ENCODE assay signal across 8 cellular contexts in the genomic region with DNA sequence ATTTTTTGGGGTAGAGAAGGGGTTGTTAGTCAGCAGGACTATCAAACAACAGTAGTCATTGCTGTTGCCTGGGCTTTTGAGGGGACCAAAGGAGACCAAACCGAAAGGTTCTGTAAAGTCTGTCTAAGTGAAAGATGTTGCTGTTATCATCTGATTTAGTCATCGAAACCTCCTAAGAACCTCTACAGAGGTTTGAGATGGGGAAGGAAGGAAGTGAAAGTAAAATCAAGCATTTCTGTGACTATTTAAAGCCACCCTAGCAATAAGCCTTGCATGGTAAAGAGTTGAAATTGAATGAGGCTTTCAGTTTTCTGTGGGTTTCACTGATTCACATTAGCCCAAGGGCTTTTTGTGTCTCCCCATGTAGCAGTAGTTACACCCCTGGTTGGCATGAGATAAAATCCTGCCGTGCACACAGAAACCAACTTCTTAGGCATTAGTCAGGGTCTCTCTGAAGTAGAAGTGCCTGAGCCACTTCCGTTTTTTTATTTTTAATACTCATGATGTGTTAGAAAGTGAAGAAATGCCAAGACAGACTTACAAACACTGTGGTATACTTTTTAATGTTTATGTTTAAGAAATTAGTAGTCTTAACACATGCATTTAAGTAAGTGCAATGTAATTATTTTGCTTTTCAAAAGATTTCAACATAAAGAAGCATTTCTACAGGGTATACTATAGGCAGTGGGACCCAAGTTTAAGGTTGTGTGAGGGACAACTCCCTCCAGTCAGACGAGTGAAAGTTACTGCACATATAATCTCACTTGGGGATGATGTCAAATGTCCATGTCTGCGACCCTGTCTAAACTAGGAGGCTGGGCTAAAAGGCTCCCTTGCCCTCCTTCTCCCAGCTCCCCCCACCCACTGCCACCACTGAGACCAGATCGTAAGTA. TPM values are rescaled to one million over a fixed set of nuclear protein-coding genes. Genes with fewer than 3 reads are reported as not detected.
DNase-seq lines count a peak whose midpoint lies in the region; ATAC-seq and TF ChIP-seq lines count a peak whose summit lies in the region.

No MANE protein-coding gene starts in this region.

- H3K9me3 ChIP-seq in MG63, result no peaks in the 10 kb centered on the region

- no peaks in the 10 kb centered on the region for H3K27me3 ChIP-seq in MG63

- CTCF ChIA-PET in HEK293T (lab: Yijun Ruan, JAX), result no interaction called here

- H3K4me3 ChIP-seq in MG63, result peak overlapping the region; percentile 39

- POLR2A ChIA-PET in HEK293T (lab: Yijun Ruan, JAX), result no interaction called here

- ATAC-seq in GM21786 (IDR thresholded peaks at IDR 0.05; ENCODE audit: unreplicated experiment), result peak; percentile 92

- DNase-seq in ELR (ENCODE audit: low read depth) (peak; percentile 90), MG63 (peak; percentile 68), foreskin melanocyte (peak; percentile 97), HEK293T (ENCODE audit: extremely low spot score) (no peak), NCI-H128 (lab: John Stamatoyannopoulos, UW; ENCODE audit: unreplicated experiment) (no peak)
- peak; percentile 33 for DNase-seq in activated CD8-positive, alpha-beta memory T cell treated with anti-CD3 and anti-CD28 coated beads, Interleukin-2, amount 50 U/mL, for 24 hours (ENCODE audit: extremely low read depth)
- DNase-seq in stimulated activated CD4-positive, alpha-beta T cell treated with anti-CD3 and anti-CD28 coated beads, TNF-alpha, amount 100 ng/mL, for 1 hour (ENCODE audit: low read depth in 3 of 3, low spot score in 1 of 3), result peak in 2 of 3 donors; percentile 15 to 18

- no peaks in the 10 kb centered on the region for H3K36me3 ChIP-seq in MG63

TF ChIP-seq in HEK293T, 16 proteins besides CTCF, POLR2A, EP300 and RAD21:
- no peak for TF ChIP-seq ARNT (IDR thresholded peaks at IDR 0.05)
- no peak for TF ChIP-seq LEF1 (IDR thresholded peaks at IDR 0.05; ENCODE audit: borderline replicate concordance)
- TF ChIP-seq FOXA1 (IDR thresholded peaks at IDR 0.05), result no peak
- TF ChIP-seq SUZ12 (IDR thresholded peaks at IDR 0.05), result no peak
- TF ChIP-seq FOXM1 (IDR thresholded peaks at IDR 0.05; ENCODE audit: borderline replicate concordance), result no peak
- TF ChIP-seq TARDBP (IDR thresholded peaks at IDR 0.05), result no peak
- TF ChIP-seq NFRKB (IDR thresholded peaks at IDR 0.05), result no peak
- TF ChIP-seq HDGF (IDR thresholded peaks at IDR 0.05; ENCODE audit: borderline replicate concordance), result no peak
- TF ChIP-seq CTBP1 (IDR thresholded peaks at IDR 0.05; ENCODE audit: borderline replicate concordance), result no peak
- no peak for TF ChIP-seq ZNF384 (IDR thresholded peaks at IDR 0.05)

RNA-seq across cellular contexts. Expression of a gene that starts 50.4 kb away (rescaled TPM):
- total RNA-seq in MG63 (2014; rRNA removed; shearing (Covaris generic); ENCODE audit: low replicate concordance), result 16.5 and 23.1 TPM in 2 replicates

Comparison
In these comparisons a context has a peak if more than half of its experiments do, and no peak if none do; other contexts are left out.
1. DNase-seq: peak in ELR (single experiment), MG63 (single experiment), activated CD8-positive, alpha-beta memory T cell treated with anti-CD3 and anti-CD28 coated beads, Interleukin-2, amount 50 U/mL, for 24 hours (single experiment), foreskin melanocyte (single experiment) and stimulated activated CD4-positive, alpha-beta T cell treated with anti-CD3 and anti-CD28 coated beads, TNF-alpha, amount 100 ng/mL, for 1 hour (2 of 3); none in HEK293T (single experiment) and NCI-H128 (single experiment).